In genomic region chr2:67476808-67477790, GRCh38 we compare ENCODE assay signal across 8 cellular contexts.
DNase-seq lines count a peak whose midpoint lies in the region; ATAC-seq, FAIRE-seq and TF ChIP-seq lines count a peak whose summit lies in the region.

No MANE protein-coding gene starts in this region.

- H2AFZ ChIP-seq in IMR-90 (replicated peaks; ENCODE audit: low read length, poor library complexity): no peak overlapping the region

- no peak overlapping the region for H3K23ac ChIP-seq in IMR-90 (ENCODE audit: low read depth, low read length)

- DNase-seq in Calu3: peak; percentile 6
- peak; percentile 81 for DNase-seq in IMR-90
- peak; percentile 49 to 53 for DNase-seq in SHP77 (lab: John Stamatoyannopoulos, UW)
- DNase-seq in small intestine: peak; percentile 59
- DNase-seq in activated CD4-positive, alpha-beta memory T cell treated with anti-CD3 and anti-CD28 coated beads for 36 hours: no peak

- H2BK5ac ChIP-seq in IMR-90 (ENCODE audit: low read depth, low read length, poor library complexity, severe bottlenecking): no peak overlapping the region

- H2AK5ac ChIP-seq in IMR-90 (ENCODE audit: low read depth, low read length): 0 out of 2 replicates have a peak overlapping the region, but pooled peaks have one; percentile 33

- peak overlapping the region; percentile 76 for H2BK120ac ChIP-seq in IMR-90 (ENCODE audit: low read depth, low read length)

- H3K4me1 Mint-ChIP-seq in Calu3 (ENCODE audit: low read depth, unreplicated experiment): no peaks in the 10 kb centered on the region
- H3K4me1 Mint-ChIP-seq in activated CD4-positive, alpha-beta memory T cell treated with anti-CD3 and anti-CD28 coated beads for 36 hours (ENCODE audit: low read depth): no peaks in the 10 kb centered on the region

- intact Hi-C loops in Calu3 (cut with micrococcal nuclease; ENCODE audit: unreplicated experiment): loop anchor here (1.0 to 5.0 kb wide), 4 partner anchors 152 to 238 kb away; no protein-coding TSS in a partner anchor
- intact Hi-C loops in IMR-90 (cut with micrococcal nuclease): loop anchor here (2.0 to 10.0 kb wide), 8 partner anchors 174 to 1050 kb away; no protein-coding TSS in a partner anchor
- intact Hi-C loops in activated CD4-positive, alpha-beta memory T cell treated with anti-CD3 and anti-CD28 coated beads for 36 hours (cut with micrococcal nuclease): loop anchor here (2.0 to 5.0 kb wide), 2 partner anchors 366 to 1050 kb away; no protein-coding TSS in a partner anchor

- no peaks in the 10 kb centered on the region for H3K9me1 ChIP-seq in IMR-90 (ENCODE audit: insufficient read depth, low read length)

- no peak overlapping the region for H3K27ac Mint-ChIP-seq in Calu3 (ENCODE audit: unreplicated experiment)
- no peak overlapping the region for H3K27ac Mint-ChIP-seq in activated CD4-positive, alpha-beta memory T cell treated with anti-CD3 and anti-CD28 coated beads for 36 hours

- no peak for TF ChIP-seq EP300 in gastroesophageal sphincter (IDR thresholded peaks at IDR 0.05)

- peaks cover 6% of the 10 kb centered on the region for H3K36me3 Mint-ChIP-seq in Calu3 (ENCODE audit: insufficient read depth, unreplicated experiment)
- no peaks in the 10 kb centered on the region for H3K36me3 Mint-ChIP-seq in activated CD4-positive, alpha-beta memory T cell treated with anti-CD3 and anti-CD28 coated beads for 36 hours

- no peak overlapping the region for H3K56ac ChIP-seq in IMR-90 (ENCODE audit: extremely low read depth, insufficient read depth, low read length)

- H4K5ac ChIP-seq in IMR-90 (ENCODE audit: low read depth, low read length): no peak overlapping the region

- CTCF ChIA-PET in Calu3 (lab: Charles Lee) (interaction anchor here (0.7 to 0.8 kb wide), 2 partner anchors 65 to 1642 kb away, joined by 3 read pairs; no protein-coding TSS in a partner anchor), IMR-90 (lab: Yijun Ruan, JAX) (interaction anchor here (0.6 to 2.1 kb wide), 10 partner anchors 9 to 632 kb away, joined by 3 to 7 read pairs (median 3); no protein-coding TSS in a partner anchor)
- CTCF ChIA-PET in activated CD4-positive, alpha-beta memory T cell treated with anti-CD3 and anti-CD28 coated beads for 36 hours (lab: Charles Lee): interaction anchor here (0.7 kb wide), 1 partner anchor 742 kb away, joined by 4 read pairs; no protein-coding TSS in a partner anchor

- H2BK15ac ChIP-seq in IMR-90 (ENCODE audit: low read depth, low read length): 0 out of 3 replicates have a peak overlapping the region, but pooled peaks have one; percentile 32

- H3K4me2 ChIP-seq in IMR-90 (ENCODE audit: low read depth, low read length): no peak overlapping the region

- no peak overlapping the region for H3K27ac ChIP-seq in IMR-90 (ENCODE audit: insufficient read depth, low read length)
- no peak overlapping the region for H3K27ac ChIP-seq in gastroesophageal sphincter
- no peak overlapping the region for H3K27ac ChIP-seq in small intestine (ENCODE audit: low read depth in 1 of 2, low read length in 1 of 2)

- H2BK20ac ChIP-seq in IMR-90 (ENCODE audit: low read depth, low read length): peak overlapping the region; percentile 26; the same call in 1 of the 2 replicates

- TF ChIP-seq RAD21 in IMR-90 (IDR thresholded peaks at IDR 0.05; ENCODE audit: low read length): peak; percentile 81

- H3K4ac ChIP-seq in IMR-90 (ENCODE audit: low read depth, low read length): peak overlapping the region; percentile 64

- no peak overlapping the region for H2AK9ac ChIP-seq in IMR-90 (replicated peaks; ENCODE audit: low read depth, low read length, poor library complexity)

- POLR2A ChIA-PET in IMR-90 (lab: Charles Lee; ENCODE audit: unreplicated experiment): interaction anchor here (0.6 kb wide), 1 partner anchor 233 kb away, joined by 5 read pairs; no protein-coding TSS in a partner anchor
- POLR2A ChIA-PET in activated CD4-positive, alpha-beta memory T cell treated with anti-CD3 and anti-CD28 coated beads for 36 hours (lab: Charles Lee): no interaction called here

- H3K9ac ChIP-seq in IMR-90 (ENCODE audit: low read depth, low read length): no peak overlapping the region

- H3K27me3 Mint-ChIP-seq in Calu3 (ENCODE audit: unreplicated experiment): no peaks in the 10 kb centered on the region
- H3K27me3 Mint-ChIP-seq in activated CD4-positive, alpha-beta memory T cell treated with anti-CD3 and anti-CD28 coated beads for 36 hours: peaks cover 23% of the 10 kb centered on the region

- no peaks in the 10 kb centered on the region for H3K79me1 ChIP-seq in IMR-90 (ENCODE audit: low read depth in 1 of 2, low read length in 2 of 2)

- in situ Hi-C loops in IMR-90 (cut with MboI; ENCODE audit: low sequenced_read_pairs): loop anchor here (10.0 to 25.0 kb wide), 2 partner anchors 232 to 360 kb away; no protein-coding TSS in a partner anchor

- H4K20me1 ChIP-seq in IMR-90 (ENCODE audit: insufficient read depth, low read length): no peaks in the 10 kb centered on the region

- H3K9me3 ChIP-seq in IMR-90 (ENCODE audit: control insufficient read depth, insufficient read depth, low read length): no peaks in the 10 kb centered on the region
- H3K9me3 ChIP-seq in gastroesophageal sphincter: no peaks in the 10 kb centered on the region
- H3K9me3 ChIP-seq in small intestine (ENCODE audit: control insufficient read depth, low read depth): no peaks in the 10 kb centered on the region

- TF ChIP-seq CTCF in Calu3 (IDR thresholded peaks at IDR 0.05; ENCODE audit: unreplicated experiment) (peak; percentile 67), IMR-90 (conservative IDR thresholded peaks at IDR 0.05; ENCODE audit: low read depth, low read length) (peak; percentile 68), gastroesophageal sphincter (IDR thresholded peaks at IDR 0.05) (peak in 3 of 4 experiments; percentile 42 to 57 (median 55))

- no CpG with 5 or more reads among the region's 9 CpGs for WGBS in IMR-90 (ENCODE audit: extremely low coverage in 2 of 2, insufficient read length in 1 of 2), 2 experiments
- WGBS in gastroesophageal sphincter (ENCODE audit: low coverage in 1 of 2), 2 donors: 16 to 19% methylated on average over 8 to 9 of the region's 9 CpGs
- WGBS in small intestine, 3 donors: 12 to 27% (median 22%) methylated on average over 9 of the region's 9 CpGs

- H3K18ac ChIP-seq in IMR-90 (ENCODE audit: low read depth, low read length): no peak overlapping the region; the same call in 1 of the 2 replicates

- H3K4me3 ChIP-seq in IMR-90 (ENCODE audit: insufficient read depth, low read depth, low read length): no peak overlapping the region
- H3K4me3 ChIP-seq in gastroesophageal sphincter: no peak overlapping the region
- no peak overlapping the region for H3K4me3 ChIP-seq in small intestine (ENCODE audit: low read depth in 1 of 2, low read length in 2 of 2)

- peak; percentile 69 for ATAC-seq in IMR-90 (ENCODE audit: low read depth)
- peak; percentile 48 for ATAC-seq in gastroesophageal sphincter
- ATAC-seq in GM18858 (IDR thresholded peaks at IDR 0.05; ENCODE audit: unreplicated experiment): no peak
- no peak for ATAC-seq in GM18907 (IDR thresholded peaks at IDR 0.05; ENCODE audit: unreplicated experiment)

- no peaks in the 10 kb centered on the region for H3K27me3 ChIP-seq in IMR-90 (ENCODE audit: control insufficient read depth, insufficient read depth, low read length)
- H3K27me3 ChIP-seq in gastroesophageal sphincter: no peaks in the 10 kb centered on the region
- H3K27me3 ChIP-seq in small intestine (ENCODE audit: control insufficient read depth in 2 of 2, insufficient read depth in 2 of 2, low read length in 2 of 2): no peaks in the 10 kb centered on the region

- FAIRE-seq in small intestine (lab: Jason Lieb, UNC): no peak

- dilution Hi-C loops in IMR-90 (cut with HindIII; ENCODE audit: low sequenced_read_pairs, unreplicated experiment): no loop called here

- H3K4me1 ChIP-seq in IMR-90 (ENCODE audit: control insufficient read depth, insufficient read depth, low read length) (no peaks in the 10 kb centered on the region), gastroesophageal sphincter (peaks cover 0 to 21% (median 0%) of the 10 kb centered on the region in 3 donors), small intestine (ENCODE audit: control insufficient read depth in 2 of 2, insufficient read depth in 1 of 2, low read depth in 1 of 2, low read length in 1 of 2) (no peaks in the 10 kb centered on the region)

- TF ChIP-seq POLR2A in IMR-90 (IDR thresholded peaks at IDR 0.05; ENCODE audit: low read depth, low read length) (no peak), gastroesophageal sphincter (IDR thresholded peaks at IDR 0.05) (no peak)

- H4K8ac ChIP-seq in IMR-90 (ENCODE audit: low read depth in 2 of 2, low read length in 2 of 2): peak overlapping the region in 1 of 2 experiments; percentile 29; a peak in 1 of 4 replicates

- BruUV-seq in Calu3 (replicated peaks; lab: Mats Ljungman, UMichigan) (no TSS peak), IMR-90 (replicated peaks; lab: Mats Ljungman, UMichigan) (no TSS peak)

- H3K36me3 ChIP-seq in IMR-90 (ENCODE audit: control insufficient read depth, insufficient read depth, low read length) (no peaks in the 10 kb centered on the region), gastroesophageal sphincter (no peaks in the 10 kb centered on the region), small intestine (ENCODE audit: control insufficient read depth in 2 of 2, insufficient read depth in 2 of 2, low read length in 2 of 2) (no peaks in the 10 kb centered on the region)

- H3K14ac ChIP-seq in IMR-90 (replicated peaks; ENCODE audit: low read depth, low read length): 0 out of 2 replicates have a peak overlapping the region, but pooled peaks have one; percentile 6

- peak overlapping the region; percentile 39 for H4K91ac ChIP-seq in IMR-90 (ENCODE audit: insufficient read depth, low read depth, low read length)

- no peak overlapping the region for H3K4me3 Mint-ChIP-seq in Calu3 (ENCODE audit: low read depth, unreplicated experiment)
- no peak overlapping the region for H3K4me3 Mint-ChIP-seq in activated CD4-positive, alpha-beta memory T cell treated with anti-CD3 and anti-CD28 coated beads for 36 hours

- H3K9me3 Mint-ChIP-seq in Calu3 (ENCODE audit: low read depth, unreplicated experiment): peaks cover 2% of the 10 kb centered on the region
- no peaks in the 10 kb centered on the region for H3K9me3 Mint-ChIP-seq in activated CD4-positive, alpha-beta memory T cell treated with anti-CD3 and anti-CD28 coated beads for 36 hours

TF ChIP-seq in IMR-90, 13 proteins besides CTCF, POLR2A, EP300 and RAD21 (continues in another document):
- no peak for TF ChIP-seq RCOR1 (IDR thresholded peaks at IDR 0.05; ENCODE audit: insufficient replicate concordance, low read length)
- TF ChIP-seq BHLHE40 (IDR thresholded peaks at IDR 0.05; ENCODE audit: low read depth, low read length): peak; percentile 70; the same call in 1 of the 2 replicates
- no peak for TF ChIP-seq ELK1 (IDR thresholded peaks at IDR 0.05; ENCODE audit: borderline replicate concordance, low read depth, low read length)

Comparison
In these comparisons a context has a peak if more than half of its experiments do, and no peak if none do; other contexts are left out.
1. ATAC-seq: peak in IMR-90 (single experiment) and gastroesophageal sphincter (single experiment); none in GM18858 (single experiment) and GM18907 (single experiment).
2. Peak in every context shown above with its lines, with median percentiles within 50 percentile points of each other: CTCF ChIP-seq.